ENCODE assay signal across 17 cellular contexts in genomic region chr17:13321932-13322701, GRCh38.
"Had no signal": no experiment of that assay in that cellular context is flagged by ENCODE, and none has a peak within 500 bp of the region (broad histone marks: within the 10 kb centered on the region; RNA-seq: fewer than 3 reads in every experiment).

No MANE protein-coding gene starts in this region.

- ATAC-seq: natural killer cell, pancreas, psoas muscle, sciatic nerve had no signal

- H3K36me3 Mint-ChIP-seq: natural killer cell had no signal

- H3K4me3 Mint-ChIP-seq: natural killer cell, neural crest cell had no signal

- H3K4me1 Mint-ChIP-seq: natural killer cell had no signal

- H3K27ac ChIP-seq: pancreas, psoas muscle, stomach, thoracic aorta, transverse colon had no signal

- H3K36me3 ChIP-seq: esophagus muscularis mucosa, pancreas, stomach, thoracic aorta, transverse colon had no signal

- H3K9me3 ChIP-seq: esophagus muscularis mucosa, pancreas, psoas muscle, stomach, thoracic aorta, transverse colon had no signal

- H3K27ac Mint-ChIP-seq: natural killer cell had no signal

- H3K9me3 Mint-ChIP-seq: natural killer cell had no signal

- H3K4me3 ChIP-seq: esophagus muscularis mucosa, pancreas, psoas muscle, stomach, thoracic aorta, transverse colon had no signal

- DNase-seq: effector memory CD4-positive, alpha-beta T cell; foreskin fibroblast; kidney glomerular epithelial cell; natural killer cell; occipital lobe; pancreas; psoas muscle; retina; stimulated activated CD4-positive, alpha-beta T cell treated with anti-CD3 and anti-CD28 coated beads, Interleukin-12 subunit alpha, Interleukin-12 subunit beta, amount 100 ng/mL, for 4 hours; stimulated activated naive CD4-positive, alpha-beta T cell; stomach; substantia nigra; transverse colon had no signal

- H3K4me1 ChIP-seq: psoas muscle, stomach, transverse colon had no signal

- H3K27me3 ChIP-seq: esophagus muscularis mucosa, pancreas, stomach, transverse colon had no signal
